In genomic region chr22:29751669-29752068, GRCh38 we compare ENCODE assay signal across 17 cellular contexts. TPM values are rescaled to one million over a fixed set of nuclear protein-coding genes. Genes with fewer than 3 reads are reported as not detected.
DNase-seq lines count a peak whose midpoint lies in the region; ATAC-seq and TF ChIP-seq lines count a peak whose summit lies in the region.
"Had no signal": no experiment of that assay in that cellular context is flagged by ENCODE, and none has a peak within 500 bp of the region (broad histone marks: within the 10 kb centered on the region; RNA-seq: fewer than 3 reads in every experiment).

No MANE protein-coding gene starts in this region.

- ATAC-seq in activated T-helper 17 cell treated with anti-CD3 and anti-CD28 coated beads, Interleukin-2, amount 50 U/mL, for 72 hours (replicated peaks): no peak
- ATAC-seq in natural killer cell treated with Interleukin-12 subunit alpha and Interleukin-12 subunit beta and Interleukin-15 and Interleukin-18, amount 100 ng/mL, for 72 hours: no peak

- H3K9me3 ChIP-seq in CD8-positive, alpha-beta memory T cell (ENCODE audit: low read length): no peaks in the 10 kb centered on the region

- H3K4me3 Mint-ChIP-seq in activated T-cell treated with anti-CD3 and anti-CD28 coated beads, Interleukin-2, amount 50 U/mL, for 24 hours: no peak overlapping the region
- no peak overlapping the region for H3K4me3 Mint-ChIP-seq in CD8-positive, alpha-beta memory T cell
- H3K4me3 Mint-ChIP-seq in activated T-helper 17 cell treated with anti-CD3 and anti-CD28 coated beads, Interleukin-2, amount 50 U/mL, for 72 hours: no peak overlapping the region
- H3K4me3 Mint-ChIP-seq in natural killer cell treated with Interleukin-12 subunit alpha and Interleukin-12 subunit beta and Interleukin-15 and Interleukin-18, amount 100 ng/mL, for 72 hours: no peak overlapping the region
- H3K4me3 Mint-ChIP-seq: B cell had no signal

- peaks cover 12% of the 10 kb centered on the region for H3K4me1 ChIP-seq in CD8-positive, alpha-beta memory T cell (ENCODE audit: insufficient read depth, low read length)

- peak overlapping the region; percentile 86 for H3K27ac Mint-ChIP-seq in activated T-cell treated with anti-CD3 and anti-CD28 coated beads, Interleukin-2, amount 50 U/mL, for 24 hours
- H3K27ac Mint-ChIP-seq in CD8-positive, alpha-beta memory T cell: peak overlapping the region in 5 of 8 donors; percentile 29 to 73 (median 46)
- H3K27ac Mint-ChIP-seq in activated T-helper 17 cell treated with anti-CD3 and anti-CD28 coated beads, Interleukin-2, amount 50 U/mL, for 72 hours: peak overlapping the region; percentile 87
- peak overlapping the region; percentile 81 to 95 for H3K27ac Mint-ChIP-seq in natural killer cell treated with Interleukin-12 subunit alpha and Interleukin-12 subunit beta and Interleukin-15 and Interleukin-18, amount 100 ng/mL, for 72 hours
- H3K27ac Mint-ChIP-seq: B cell had no signal

- H3K27me3 Mint-ChIP-seq in activated T-cell treated with anti-CD3 and anti-CD28 coated beads, Interleukin-2, amount 50 U/mL, for 24 hours: no peaks in the 10 kb centered on the region
- no peaks in the 10 kb centered on the region for H3K27me3 Mint-ChIP-seq in CD8-positive, alpha-beta memory T cell
- no peaks in the 10 kb centered on the region for H3K27me3 Mint-ChIP-seq in activated T-helper 17 cell treated with anti-CD3 and anti-CD28 coated beads, Interleukin-2, amount 50 U/mL, for 72 hours
- no peaks in the 10 kb centered on the region for H3K27me3 Mint-ChIP-seq in natural killer cell treated with Interleukin-12 subunit alpha and Interleukin-12 subunit beta and Interleukin-15 and Interleukin-18, amount 100 ng/mL, for 72 hours
- H3K27me3 Mint-ChIP-seq: B cell had no signal

- peaks cover 9% of the 10 kb centered on the region for H3K36me3 ChIP-seq in CD8-positive, alpha-beta memory T cell (ENCODE audit: insufficient read depth, low read length)

- H3K4me3 ChIP-seq in CD8-positive, alpha-beta memory T cell (ENCODE audit: low read length): no peak overlapping the region

- H3K4me1 Mint-ChIP-seq in activated T-cell treated with anti-CD3 and anti-CD28 coated beads, Interleukin-2, amount 50 U/mL, for 24 hours (ENCODE audit: low read depth): peaks cover 16% of the 10 kb centered on the region
- H3K4me1 Mint-ChIP-seq in CD8-positive, alpha-beta memory T cell: peaks cover 19 to 26% (median 21%) of the 10 kb centered on the region in 3 donors
- H3K4me1 Mint-ChIP-seq in activated T-helper 17 cell treated with anti-CD3 and anti-CD28 coated beads, Interleukin-2, amount 50 U/mL, for 72 hours: peaks cover 20% of the 10 kb centered on the region
- peaks cover 24 to 30% of the 10 kb centered on the region in 2 donors for H3K4me1 Mint-ChIP-seq in natural killer cell treated with Interleukin-12 subunit alpha and Interleukin-12 subunit beta and Interleukin-15 and Interleukin-18, amount 100 ng/mL, for 72 hours (ENCODE audit: low read depth in 2 of 2)

- POLR2A ChIA-PET in CD8-positive, alpha-beta memory T cell (lab: Charles Lee): no interaction called here
- POLR2A ChIA-PET in RWPE1 (lab: Yijun Ruan, JAX; ENCODE audit: low non-redundant PET): no interaction called here

- CTCF ChIA-PET in CD8-positive, alpha-beta memory T cell (lab: Charles Lee): no interaction called here
- CTCF ChIA-PET in RWPE1 (lab: Yijun Ruan, JAX): no interaction called here

- peaks cover 30% of the 10 kb centered on the region for H3K36me3 Mint-ChIP-seq in activated T-cell treated with anti-CD3 and anti-CD28 coated beads, Interleukin-2, amount 50 U/mL, for 24 hours (ENCODE audit: low read depth)
- peaks cover 5 to 33% (median 5%) of the 10 kb centered on the region in 3 donors for H3K36me3 Mint-ChIP-seq in CD8-positive, alpha-beta memory T cell
- H3K36me3 Mint-ChIP-seq in activated T-helper 17 cell treated with anti-CD3 and anti-CD28 coated beads, Interleukin-2, amount 50 U/mL, for 72 hours (ENCODE audit: low read depth): peaks cover 15% of the 10 kb centered on the region
- H3K36me3 Mint-ChIP-seq in natural killer cell treated with Interleukin-12 subunit alpha and Interleukin-12 subunit beta and Interleukin-15 and Interleukin-18, amount 100 ng/mL, for 72 hours: no peaks in the 10 kb centered on the region

- H3K27me3 ChIP-seq in CD8-positive, alpha-beta memory T cell (ENCODE audit: insufficient read depth, low read length, poor library complexity, severe bottlenecking): no peaks in the 10 kb centered on the region

- TF ChIP-seq CTCF in RWPE1 (conservative IDR thresholded peaks at IDR 0.05; ENCODE audit: low read depth): no peak

- DNase-seq in activated T-cell treated with anti-CD3 and anti-CD28 coated beads, Interleukin-2, amount 50 U/mL, for 24 hours: no peak
- DNase-seq in activated T-cell treated with anti-CD3 and anti-CD28 coated beads, Interleukin-2, amount 50 U/mL, for 1 hour: no peak
- DNase-seq in CD8-positive, alpha-beta memory T cell: no peak
- DNase-seq in natural killer cell treated with Interleukin-12 subunit alpha and Interleukin-12 subunit beta and Interleukin-15 and Interleukin-18, amount 100 ng/mL, for 72 hours (ENCODE audit: low spot score): no peak
- DNase-seq in RWPE1 (ENCODE audit: low spot score): no peak
- DNase-seq in EL: no peak
- DNase-seq: DMS 273 treated with DMSO at 0.1 percent for 48 hours, GOT3, Karpas-422, MM.1S, NCI-H1105, NCI-H1694 treated with DMSO at 0.1 percent for 48 hours, NCI-H345, NCI-H526 treated with DMSO at 0.1 percent for 48 hours, RPMI8226 had no signal

- no peaks in the 10 kb centered on the region for H3K9me3 Mint-ChIP-seq in activated T-cell treated with anti-CD3 and anti-CD28 coated beads, Interleukin-2, amount 50 U/mL, for 24 hours
- no peaks in the 10 kb centered on the region for H3K9me3 Mint-ChIP-seq in CD8-positive, alpha-beta memory T cell
- H3K9me3 Mint-ChIP-seq in activated T-helper 17 cell treated with anti-CD3 and anti-CD28 coated beads, Interleukin-2, amount 50 U/mL, for 72 hours: no peaks in the 10 kb centered on the region
- H3K9me3 Mint-ChIP-seq in natural killer cell treated with Interleukin-12 subunit alpha and Interleukin-12 subunit beta and Interleukin-15 and Interleukin-18, amount 100 ng/mL, for 72 hours: no peaks in the 10 kb centered on the region

- H3K27ac ChIP-seq in CD8-positive, alpha-beta memory T cell (ENCODE audit: low read depth, low read length): no peak overlapping the region
- H3K27ac ChIP-seq in RWPE1: no peak overlapping the region

RNA-seq across cellular contexts. Expression of gene ZMAT5, which starts 15.1 kb away (rescaled TPM):
- 10 to 100 TPM; 24.7 to 25.2 TPM for total RNA-seq in CD8-positive, alpha-beta memory T cell
- polyA plus RNA-seq in CD8-positive, alpha-beta memory T cell: 46.9 TPM
- 10 to 100 TPM; 17.8 to 29.7 TPM for total RNA-seq in activated T-helper 17 cell treated with anti-CD3 and anti-CD28 coated beads, Interleukin-2, amount 50 U/mL, for 72 hours
- 10 to 100 TPM; 17.3 to 34.4 TPM for total RNA-seq in natural killer cell treated with Interleukin-12 subunit alpha and Interleukin-12 subunit beta and Interleukin-15 and Interleukin-18, amount 100 ng/mL, for 72 hours

RNA-seq across cellular contexts. Expression of gene UQCR10, which starts 15.5 kb away (rescaled TPM):
- total RNA-seq in CD8-positive, alpha-beta memory T cell: 100 to 1,000 TPM; 114 to 121 TPM
- 307 TPM for polyA plus RNA-seq in CD8-positive, alpha-beta memory T cell
- total RNA-seq in activated T-helper 17 cell treated with anti-CD3 and anti-CD28 coated beads, Interleukin-2, amount 50 U/mL, for 72 hours: 100 to 1,000 TPM in 1 of 2 donors, 10 to 100 TPM in 1; 62.8 to 106 TPM
- 10 to 100 TPM; 59.1 to 86.2 TPM for total RNA-seq in natural killer cell treated with Interleukin-12 subunit alpha and Interleukin-12 subunit beta and Interleukin-15 and Interleukin-18, amount 100 ng/mL, for 72 hours

RNA-seq across cellular contexts. Expression of gene CABP7, which starts 31.9 kb away (rescaled TPM):
- under 1 TPM in 1 of 2 experiments, not detected in 1; 0.07 TPM for total RNA-seq in CD8-positive, alpha-beta memory T cell
- polyA plus RNA-seq in CD8-positive, alpha-beta memory T cell: not detected
- under 1 TPM in 1 of 2 donors, not detected in 1; 0.09 TPM for total RNA-seq in activated T-helper 17 cell treated with anti-CD3 and anti-CD28 coated beads, Interleukin-2, amount 50 U/mL, for 72 hours
- under 1 TPM; 0.07 to 0.17 TPM for total RNA-seq in natural killer cell treated with Interleukin-12 subunit alpha and Interleukin-12 subunit beta and Interleukin-15 and Interleukin-18, amount 100 ng/mL, for 72 hours
- total RNA-seq: B cell had no signal
